8 cellular contexts compared by ENCODE assay signal in genomic region chr2:27891063-27891819, GRCh38. TPM values are rescaled to one million over a fixed set of nuclear protein-coding genes. Genes with fewer than 3 reads are reported as not detected.
DNase-seq lines count a peak whose midpoint lies in the region; ATAC-seq and TF ChIP-seq lines count a peak whose summit lies in the region.

No MANE protein-coding gene starts in this region.

- no peaks in the 10 kb centered on the region for H3K9me3 Mint-ChIP-seq in activated naive CD4-positive, alpha-beta T cell treated with anti-CD3 and anti-CD28 coated beads, Interleukin-2, amount 50 U/mL, for 24 hours
- no peaks in the 10 kb centered on the region for H3K9me3 Mint-ChIP-seq in osteocyte (ENCODE audit: unreplicated experiment)

- H3K27ac Mint-ChIP-seq in activated naive CD4-positive, alpha-beta T cell treated with anti-CD3 and anti-CD28 coated beads, Interleukin-2, amount 50 U/mL, for 24 hours: peak overlapping the region; percentile 100
- H3K27ac Mint-ChIP-seq in osteocyte (ENCODE audit: unreplicated experiment): peak overlapping the region; percentile 99

- H3K4me3 ChIP-seq in BJ (ENCODE audit: low read depth, low read length) (peak overlapping the region; percentile 75), SK-N-MC (peak overlapping the region; percentile 95), thyroid gland (replicated peaks in 1 of 3) (peak overlapping the region; percentile 46 to 90 (median 86))

- POLR2A ChIA-PET in BJ (lab: Charles Lee): no interaction called here

- peaks cover 60% of the 10 kb centered on the region for H3K4me1 Mint-ChIP-seq in activated naive CD4-positive, alpha-beta T cell treated with anti-CD3 and anti-CD28 coated beads, Interleukin-2, amount 50 U/mL, for 24 hours
- H3K4me1 Mint-ChIP-seq in osteocyte (ENCODE audit: unreplicated experiment): peaks cover 53% of the 10 kb centered on the region

- H3K27ac ChIP-seq in SK-N-MC: peak overlapping the region; percentile 63
- peak overlapping the region; percentile 93 to 98 (median 93) for H3K27ac ChIP-seq in thyroid gland

- 25 to 27% methylated on average over 21 of the region's 21 CpGs for WGBS in thyroid gland, 2 donors

- ATAC-seq in GM19463 (IDR thresholded peaks at IDR 0.05; ENCODE audit: unreplicated experiment): peak; percentile 11

- TF ChIP-seq POLR2A in thyroid gland (IDR thresholded peaks at IDR 0.05): no peak

- H3K27me3 ChIP-seq in BJ (ENCODE audit: control insufficient read depth, insufficient read depth, low read length): no peaks in the 10 kb centered on the region
- no peaks in the 10 kb centered on the region for H3K27me3 ChIP-seq in thyroid gland

- CTCF ChIA-PET in BJ (lab: Yijun Ruan, JAX): no interaction called here

- H3K27me3 Mint-ChIP-seq in activated naive CD4-positive, alpha-beta T cell treated with anti-CD3 and anti-CD28 coated beads, Interleukin-2, amount 50 U/mL, for 24 hours: no peaks in the 10 kb centered on the region
- H3K27me3 Mint-ChIP-seq in osteocyte (ENCODE audit: unreplicated experiment): no peaks in the 10 kb centered on the region

- H3K4me1 ChIP-seq in thyroid gland: peaks cover 9 to 16% of the 10 kb centered on the region in 2 donors

- peak overlapping the region; percentile 86 for H3K9ac ChIP-seq in SK-N-MC (ENCODE audit: insufficient read length)

- H3K4me3 Mint-ChIP-seq in activated naive CD4-positive, alpha-beta T cell treated with anti-CD3 and anti-CD28 coated beads, Interleukin-2, amount 50 U/mL, for 24 hours: peak overlapping the region; percentile 97
- H3K4me3 Mint-ChIP-seq in osteocyte (ENCODE audit: unreplicated experiment): peak overlapping the region; percentile 95

- intact Hi-C loops in thyroid gland (cut with DNase I): loop anchor here (10.0 kb wide), 1 partner anchor 504 kb away; the partner anchor contains the start of gene FOSL2

- TF ChIP-seq CTCF in BJ (IDR thresholded peaks at IDR 0.05; ENCODE audit: insufficient read depth, low read depth, low read length): no peak
- no peak for TF ChIP-seq CTCF in osteocyte (IDR thresholded peaks at IDR 0.05)
- TF ChIP-seq CTCF in thyroid gland (IDR thresholded peaks at IDR 0.05): no peak

- peaks cover 12% of the 10 kb centered on the region for H3K36me3 Mint-ChIP-seq in activated naive CD4-positive, alpha-beta T cell treated with anti-CD3 and anti-CD28 coated beads, Interleukin-2, amount 50 U/mL, for 24 hours
- H3K36me3 Mint-ChIP-seq in osteocyte (ENCODE audit: unreplicated experiment): peaks cover 12% of the 10 kb centered on the region

- no peak for DNase-seq in BJ (ENCODE audit: low read depth)
- peak; percentile 38 for DNase-seq in HuH-7.5 (ENCODE audit: low spot score)
- DNase-seq in SK-N-MC (ENCODE audit: low read depth, low spot score): no peak
- peak; percentile 96 for DNase-seq in glomerular endothelial cell (ENCODE audit: extremely low read depth, low read depth, low spot score)
- DNase-seq in osteocyte (ENCODE audit: extremely low spot score, unreplicated experiment): no peak
- DNase-seq in thyroid gland: peak; percentile 68 to 78

- H3K36me3 ChIP-seq in BJ (ENCODE audit: control insufficient read depth, insufficient read depth, low read length) (peaks cover 2% of the 10 kb centered on the region; the same call in 1 of the 2 replicates), SK-N-MC (ENCODE audit: insufficient read depth, low read length) (peaks cover 3% of the 10 kb centered on the region; the same call in 1 of the 2 replicates), thyroid gland (no peaks in the 10 kb centered on the region)

- H3K9me3 ChIP-seq in SK-N-MC (ENCODE audit: low read depth, low read length): no peaks in the 10 kb centered on the region
- H3K9me3 ChIP-seq in thyroid gland: no peaks in the 10 kb centered on the region

RNA-seq across cellular contexts. Expression of gene BABAM2, which starts 0.7 kb away (rescaled TPM):
- polyA plus RNA-seq in BJ (2011; rRNA removed): 32.6 and 47.4 TPM in 2 replicates
- 22.7 and 26.7 TPM in 2 replicates for polyA minus RNA-seq in BJ (2011; rRNA and poly(A)+ RNA removed)
- 30.5 and 38.4 TPM in 2 replicates for total RNA-seq in glomerular endothelial cell
- total RNA-seq in osteocyte: 43.6 and 57.4 TPM in 2 replicates
- 10 to 100 TPM; 33.2 to 70.3 (median 38.6) TPM for total RNA-seq in thyroid gland

RNA-seq across cellular contexts. Expression of gene RBKS, which starts 1.1 kb away (rescaled TPM):
- polyA plus RNA-seq in BJ (2011; rRNA removed): 1.8 and 2.2 TPM in 2 replicates
- 0.76 and 0.82 TPM in 2 replicates for polyA minus RNA-seq in BJ (2011; rRNA and poly(A)+ RNA removed)
- total RNA-seq in glomerular endothelial cell (0.63 and 1.6 TPM in 2 replicates), osteocyte (0.83 and 0.99 TPM in 2 replicates), thyroid gland (10 to 100 TPM in 1 of 4 donors, 1 to 10 TPM in 3; 6.9 to 10.6 (median 8.1) TPM)

Comparison
In these comparisons a context has a peak if more than half of its experiments do, and no peak if none do; other contexts are left out.
1. DNase-seq: peak in HuH-7.5 (single experiment), glomerular endothelial cell (single experiment) and thyroid gland (2 of 2); none in BJ (single experiment), SK-N-MC (single experiment) and osteocyte (single experiment).
2. Peak in every context shown above with its lines, with median percentiles within 50 percentile points of each other: H3K4me3 ChIP-seq.